ENCODE assay signal across 27 cellular contexts in the genomic region with DNA sequence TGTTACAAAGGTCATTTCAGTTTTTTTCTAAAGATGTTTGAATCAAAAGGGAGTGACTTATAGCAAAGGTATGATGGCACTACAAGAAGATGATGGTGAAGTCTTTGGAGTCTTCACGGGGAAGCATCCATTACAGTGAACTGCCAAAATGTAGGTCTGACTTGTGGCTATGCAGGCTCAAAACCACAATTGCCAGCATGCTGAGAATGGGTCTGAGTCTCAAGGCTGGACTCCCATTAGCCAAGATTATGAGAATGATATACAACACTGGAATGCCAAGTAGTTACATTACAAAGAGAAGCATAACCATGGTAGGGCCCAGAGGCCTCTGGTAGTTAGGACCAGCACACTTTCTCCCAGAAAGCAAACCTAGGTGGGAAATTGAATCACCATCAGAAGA.
"Had no signal": no experiment of that assay in that cellular context is flagged by ENCODE, and none has a peak within 500 bp of the region (broad histone marks: within the 10 kb centered on the region; RNA-seq: fewer than 3 reads in every experiment).

No MANE protein-coding gene starts in this region.

- H3K79me2 ChIP-seq: hepatocyte had no signal

- H3K4me3 ChIP-seq: dorsolateral prefrontal cortex, esophagus muscularis mucosa, gastroesophageal sphincter, heart left ventricle, hepatocyte, left lung, mucosa of descending colon, neural progenitor cell, prostate gland, sigmoid colon, skin epidermis, spleen, thoracic aorta, tibial nerve, upper lobe of right lung, uterus had no signal

- H3K4me1 ChIP-seq: esophagus muscularis mucosa, foreskin keratinocyte, gastroesophageal sphincter, heart left ventricle, left lung, neural progenitor cell, prostate gland, sigmoid colon, spleen, tibial nerve, upper lobe of right lung, uterus had no signal

- H3K9me3 ChIP-seq: esophagus muscularis mucosa, left lung, mucosa of descending colon, prostate gland, sigmoid colon, thoracic aorta, upper lobe of right lung, uterus had no signal

- FAIRE-seq: colon, islet of Langerhans had no signal

- H3K27ac ChIP-seq: dorsolateral prefrontal cortex, epithelial cell of prostate, esophagus muscularis mucosa, foreskin keratinocyte, gastroesophageal sphincter, heart left ventricle, hepatocyte, left lung, neural progenitor cell, prostate gland, sigmoid colon, skin epidermis, spleen, thoracic aorta, tibial nerve, upper lobe of right lung, uterus had no signal

- H3K4me2 ChIP-seq: hepatocyte, neural progenitor cell had no signal

- H2AFZ ChIP-seq: hepatocyte, neural progenitor cell had no signal

- H3K9ac ChIP-seq: neural progenitor cell had no signal

- H3K36me3 ChIP-seq: esophagus muscularis mucosa, gastroesophageal sphincter, heart left ventricle, left lung, neural progenitor cell, prostate gland, sigmoid colon, spleen, thoracic aorta, tibial nerve, upper lobe of right lung, uterus had no signal

- H3K27me3 ChIP-seq: esophagus muscularis mucosa, gastroesophageal sphincter, hepatocyte, left lung, neural progenitor cell, tibial nerve, upper lobe of right lung, uterus had no signal

- DNase-seq: dorsolateral prefrontal cortex; effector CD4-positive, alpha-beta T cell; endodermal cell; foreskin keratinocyte; heart left ventricle; left cardiac atrium; left lung; mesenchymal stem cell; mucosa of descending colon; naive B cell; right cardiac atrium; sigmoid colon; spleen; stimulated activated naive B cell treated with anti-CD40 and anti-IgM and Interleukin-4, amounts not matched to agents 10 μg/mL and 1 μg/mL and 100 μg/mL, for 72 hours; upper lobe of right lung; uterus had no signal

- ATAC-seq: foreskin keratinocyte; gastroesophageal sphincter; heart left ventricle; left cardiac atrium; left lung; mucosa of descending colon; right cardiac atrium; stimulated activated naive B cell treated with anti-CD40 and anti-IgM and Interleukin-4, amounts not matched to agents 10 μg/mL and 1 μg/mL and 100 μg/mL, for 72 hours; upper lobe of right lung had no signal
